In genomic region chr18:24074757-24075156, GRCh38 we compare ENCODE assay signal across 7 cellular contexts.
DNase-seq lines count a peak whose midpoint lies in the region; ATAC-seq and TF ChIP-seq lines count a peak whose summit lies in the region.
"Not testable (repeated sequence)": the region's sequence is repeated elsewhere in the genome, so short reads cannot be mapped to it uniquely, and the experiment has no call there.

No MANE protein-coding gene starts in this region.

- H3K27me3 ChIP-seq in CD4-positive, alpha-beta T cell (ENCODE audit: control insufficient read depth, insufficient read depth, low read length) = not testable (repeated sequence)

- not testable (repeated sequence) for DNase-seq in CD4-positive, alpha-beta T cell; activated CD4-positive, alpha-beta memory T cell treated with anti-CD3 and anti-CD28 coated beads for 36 hours; activated CD8-positive, alpha-beta T cell treated with anti-CD3 and anti-CD28 coated beads for 36 hours; activated naive CD4-positive, alpha-beta T cell treated with anti-CD3 and anti-CD28 coated beads, Interleukin-2, amount 10 ng/mL, durations not matched to agents 7 days and 5 days

- H3K36me3 Mint-ChIP-seq in CD4-positive, alpha-beta T cell (ENCODE audit: low read depth) = peaks cover 94% of the 10 kb centered on the region
- peaks cover 34% of the 10 kb centered on the region for H3K36me3 Mint-ChIP-seq in activated CD4-positive, alpha-beta memory T cell treated with anti-CD3 and anti-CD28 coated beads for 36 hours
- peaks cover 35% of the 10 kb centered on the region for H3K36me3 Mint-ChIP-seq in activated CD8-positive, alpha-beta T cell treated with anti-CD3 and anti-CD28 coated beads for 36 hours (ENCODE audit: low read depth)
- peaks cover 60% of the 10 kb centered on the region for H3K36me3 Mint-ChIP-seq in activated naive CD4-positive, alpha-beta T cell treated with anti-CD3 and anti-CD28 coated beads, Interleukin-2, amount 10 ng/mL, durations not matched to agents 7 days and 5 days
- peaks cover 22% of the 10 kb centered on the region for H3K36me3 Mint-ChIP-seq in activated naive CD4-positive, alpha-beta T cell treated with anti-CD3 and anti-CD28 coated beads, Interleukin-2, amount 50 U/mL, for 24 hours
- peaks cover 49% of the 10 kb centered on the region for H3K36me3 Mint-ChIP-seq in stimulated activated naive CD8-positive, alpha-beta T cell treated with anti-CD3 and anti-CD28 coated beads, Interleukin-15, Interleukin-2, amounts not matched to agents 100 ng/mL and 50 ng/mL, for 24 hours (ENCODE audit: low read depth)

- not testable (repeated sequence) for H3K27ac ChIP-seq in CD4-positive, alpha-beta T cell (ENCODE audit: low read depth, low read length); HEK293 (ENCODE audit: extremely low read depth, low read depth, low read length)

- not testable (repeated sequence) for H3K27me3 Mint-ChIP-seq in CD4-positive, alpha-beta T cell; activated CD4-positive, alpha-beta memory T cell treated with anti-CD3 and anti-CD28 coated beads for 36 hours; activated CD8-positive, alpha-beta T cell treated with anti-CD3 and anti-CD28 coated beads for 36 hours; activated naive CD4-positive, alpha-beta T cell treated with anti-CD3 and anti-CD28 coated beads, Interleukin-2, amount 10 ng/mL, durations not matched to agents 7 days and 5 days; activated naive CD4-positive, alpha-beta T cell treated with anti-CD3 and anti-CD28 coated beads, Interleukin-2, amount 50 U/mL, for 24 hours; stimulated activated naive CD8-positive, alpha-beta T cell treated with anti-CD3 and anti-CD28 coated beads, Interleukin-15, Interleukin-2, amounts not matched to agents 100 ng/mL and 50 ng/mL, for 24 hours

- H3K9me3 ChIP-seq in CD4-positive, alpha-beta T cell (ENCODE audit: control insufficient read depth, low read length); HEK293 (ENCODE audit: control insufficient read depth, insufficient read depth, low read depth, low read length): not testable (repeated sequence)

- not testable (repeated sequence) for H3K9me3 Mint-ChIP-seq in CD4-positive, alpha-beta T cell; activated CD4-positive, alpha-beta memory T cell treated with anti-CD3 and anti-CD28 coated beads for 36 hours; activated CD8-positive, alpha-beta T cell treated with anti-CD3 and anti-CD28 coated beads for 36 hours; activated naive CD4-positive, alpha-beta T cell treated with anti-CD3 and anti-CD28 coated beads, Interleukin-2, amount 10 ng/mL, durations not matched to agents 7 days and 5 days; activated naive CD4-positive, alpha-beta T cell treated with anti-CD3 and anti-CD28 coated beads, Interleukin-2, amount 50 U/mL, for 24 hours; stimulated activated naive CD8-positive, alpha-beta T cell treated with anti-CD3 and anti-CD28 coated beads, Interleukin-15, Interleukin-2, amounts not matched to agents 100 ng/mL and 50 ng/mL, for 24 hours

- POLR2A ChIA-PET in CD4-positive, alpha-beta T cell (lab: Charles Lee); HEK293 (lab: Yijun Ruan, JAX); activated CD4-positive, alpha-beta memory T cell treated with anti-CD3 and anti-CD28 coated beads for 36 hours (lab: Charles Lee): not testable (repeated sequence)
- POLR2A ChIA-PET in activated CD8-positive, alpha-beta T cell treated with anti-CD3 and anti-CD28 coated beads for 36 hours (lab: Charles Lee) = interaction anchor here (1.4 kb wide), 1 partner anchor 104 kb away, joined by 3 read pairs; no protein-coding TSS in a partner anchor

- H3K4me1 ChIP-seq in HEK293 (ENCODE audit: control insufficient read depth, insufficient read depth, low read length) = not testable (repeated sequence)

- H3K27ac Mint-ChIP-seq in CD4-positive, alpha-beta T cell = peak overlapping the region; percentile 49
- H3K27ac Mint-ChIP-seq in activated CD4-positive, alpha-beta memory T cell treated with anti-CD3 and anti-CD28 coated beads for 36 hours = peak overlapping the region; percentile 33
- peak overlapping the region; percentile 51 for H3K27ac Mint-ChIP-seq in activated CD8-positive, alpha-beta T cell treated with anti-CD3 and anti-CD28 coated beads for 36 hours
- H3K27ac Mint-ChIP-seq in activated naive CD4-positive, alpha-beta T cell treated with anti-CD3 and anti-CD28 coated beads, Interleukin-2, amount 10 ng/mL, durations not matched to agents 7 days and 5 days = peak overlapping the region; percentile 42
- H3K27ac Mint-ChIP-seq in activated naive CD4-positive, alpha-beta T cell treated with anti-CD3 and anti-CD28 coated beads, Interleukin-2, amount 50 U/mL, for 24 hours = peak overlapping the region; percentile 41
- H3K27ac Mint-ChIP-seq in stimulated activated naive CD8-positive, alpha-beta T cell treated with anti-CD3 and anti-CD28 coated beads, Interleukin-15, Interleukin-2, amounts not matched to agents 100 ng/mL and 50 ng/mL, for 24 hours = peak overlapping the region; percentile 49

- CTCF ChIA-PET in CD4-positive, alpha-beta T cell (lab: Charles Lee); HEK293 (lab: Yijun Ruan, JAX); activated CD4-positive, alpha-beta memory T cell treated with anti-CD3 and anti-CD28 coated beads for 36 hours (lab: Charles Lee); activated naive CD4-positive, alpha-beta T cell treated with anti-CD3 and anti-CD28 coated beads, Interleukin-2, amount 10 ng/mL, durations not matched to agents 7 days and 5 days (lab: Charles Lee): not testable (repeated sequence)
- CTCF ChIA-PET in activated CD8-positive, alpha-beta T cell treated with anti-CD3 and anti-CD28 coated beads for 36 hours (lab: Charles Lee) = interaction anchor here (1.3 to 1.8 kb wide), 2 partner anchors 8 to 40 kb away, joined by 3 to 7 read pairs; no protein-coding TSS in a partner anchor

- H3K4me3 Mint-ChIP-seq in CD4-positive, alpha-beta T cell; activated CD4-positive, alpha-beta memory T cell treated with anti-CD3 and anti-CD28 coated beads for 36 hours; activated CD8-positive, alpha-beta T cell treated with anti-CD3 and anti-CD28 coated beads for 36 hours; activated naive CD4-positive, alpha-beta T cell treated with anti-CD3 and anti-CD28 coated beads, Interleukin-2, amount 10 ng/mL, durations not matched to agents 7 days and 5 days; activated naive CD4-positive, alpha-beta T cell treated with anti-CD3 and anti-CD28 coated beads, Interleukin-2, amount 50 U/mL, for 24 hours; stimulated activated naive CD8-positive, alpha-beta T cell treated with anti-CD3 and anti-CD28 coated beads, Interleukin-15, Interleukin-2, amounts not matched to agents 100 ng/mL and 50 ng/mL, for 24 hours: not testable (repeated sequence)

- not testable (repeated sequence) for H3K36me3 ChIP-seq in HEK293 (ENCODE audit: control insufficient read depth in 2 of 2, insufficient read depth in 1 of 2, low read length in 2 of 2)

- H3K4me3 ChIP-seq in HEK293 (ENCODE audit: low read depth, low read length) = not testable (repeated sequence)

- intact Hi-C loops in CD4-positive, alpha-beta T cell (cut with DNase I, micrococcal nuclease) = not testable (repeated sequence)
- intact Hi-C loops in activated CD4-positive, alpha-beta memory T cell treated with anti-CD3 and anti-CD28 coated beads for 36 hours (cut with micrococcal nuclease) = loop anchor here (5.0 kb wide), 2 partner anchors 43 to 147 kb away; no protein-coding TSS in a partner anchor
- intact Hi-C loops in activated CD8-positive, alpha-beta T cell treated with anti-CD3 and anti-CD28 coated beads for 36 hours (cut with micrococcal nuclease) = loop anchor here (5.0 kb wide), 2 partner anchors 43 to 57 kb away; no protein-coding TSS in a partner anchor

- not testable (repeated sequence) for TF ChIP-seq CTCF in CD4-positive, alpha-beta T cell (IDR thresholded peaks at IDR 0.05); HEK293 (tag by site-specific recombination; IDR thresholded peaks at IDR 0.05); activated CD8-positive, alpha-beta T cell treated with anti-CD3 and anti-CD28 coated beads for 36 hours (IDR thresholded peaks at IDR 0.05)

- ATAC-seq in CD4-positive, alpha-beta T cell (ENCODE audit: poor library complexity); activated CD8-positive, alpha-beta T cell treated with anti-CD3 and anti-CD28 coated beads for 36 hours: not testable (repeated sequence)

- peaks cover 64% of the 10 kb centered on the region for H3K4me1 Mint-ChIP-seq in CD4-positive, alpha-beta T cell (ENCODE audit: low read depth)
- peaks cover 52% of the 10 kb centered on the region for H3K4me1 Mint-ChIP-seq in activated CD4-positive, alpha-beta memory T cell treated with anti-CD3 and anti-CD28 coated beads for 36 hours (ENCODE audit: low read depth)
- H3K4me1 Mint-ChIP-seq in activated CD8-positive, alpha-beta T cell treated with anti-CD3 and anti-CD28 coated beads for 36 hours (ENCODE audit: low read depth) = peaks cover 35% of the 10 kb centered on the region
- H3K4me1 Mint-ChIP-seq in activated naive CD4-positive, alpha-beta T cell treated with anti-CD3 and anti-CD28 coated beads, Interleukin-2, amount 10 ng/mL, durations not matched to agents 7 days and 5 days = peaks cover 36% of the 10 kb centered on the region
- H3K4me1 Mint-ChIP-seq in activated naive CD4-positive, alpha-beta T cell treated with anti-CD3 and anti-CD28 coated beads, Interleukin-2, amount 50 U/mL, for 24 hours = peaks cover 51% of the 10 kb centered on the region
- peaks cover 46% of the 10 kb centered on the region for H3K4me1 Mint-ChIP-seq in stimulated activated naive CD8-positive, alpha-beta T cell treated with anti-CD3 and anti-CD28 coated beads, Interleukin-15, Interleukin-2, amounts not matched to agents 100 ng/mL and 50 ng/mL, for 24 hours (ENCODE audit: low read depth)

TF ChIP-seq in HEK293, 187 proteins besides CTCF, POLR2A, EP300 and RAD21:
- peak; percentile 92 for TF ChIP-seq ZNF146 (tag by site-specific recombination; IDR thresholded peaks at IDR 0.05)
- TF ChIP-seq ZNF580 (tag by site-specific recombination; IDR thresholded peaks at IDR 0.05) = peak; percentile 80
